Comparison of ENCODE assay signal across 24 cellular contexts in genomic region chr4:176949022-176949421, GRCh38.
DNase-seq lines count a peak whose midpoint lies in the region; ATAC-seq and TF ChIP-seq lines count a peak whose summit lies in the region.
"Had no signal": no experiment of that assay in that cellular context is flagged by ENCODE, and none has a peak within 500 bp of the region (broad histone marks: within the 10 kb centered on the region; RNA-seq: fewer than 3 reads in every experiment).

No MANE protein-coding gene starts in this region.

- peaks cover 4% of the 10 kb centered on the region for H3K4me1 Mint-ChIP-seq in glutamatergic neuron (ENCODE audit: low read depth, unreplicated experiment)
- H3K4me1 Mint-ChIP-seq: activated B cell treated with CpG ODN at 0.5 μM for 24 hours; activated CD4-positive, alpha-beta memory T cell treated with anti-CD3 and anti-CD28 coated beads, Interleukin-2, amount 10 ng/mL, durations not matched to agents 7 days and 5 days; memory B cell; naive B cell had no signal

- H2BK120ac ChIP-seq in IMR-90 (ENCODE audit: low read depth, low read length), result 0 out of 2 replicates have a peak overlapping the region, but pooled peaks have one; percentile 56
- H2BK120ac ChIP-seq in trophoblast cell (ENCODE audit: insufficient read depth, low read length, poor library complexity), result no peak overlapping the region

- TF ChIP-seq POLR2A in IMR-90 (IDR thresholded peaks at IDR 0.05; ENCODE audit: low read depth, low read length), result no peak

- H3K27me3 Mint-ChIP-seq in glutamatergic neuron (ENCODE audit: unreplicated experiment), result no peaks in the 10 kb centered on the region
- H3K27me3 Mint-ChIP-seq: activated B cell treated with CpG ODN at 0.5 μM for 24 hours; activated CD4-positive, alpha-beta memory T cell treated with anti-CD3 and anti-CD28 coated beads, Interleukin-2, amount 10 ng/mL, durations not matched to agents 7 days and 5 days; memory B cell; naive B cell; type B pancreatic cell had no signal

- H3K27ac ChIP-seq in IMR-90 (ENCODE audit: insufficient read depth, low read length) (no peak overlapping the region), lower lobe of right lung (no peak overlapping the region), trophoblast cell (ENCODE audit: low read depth, low read length) (no peak overlapping the region)
- H3K27ac ChIP-seq: cardiac muscle cell, KMS-11 had no signal

- TF ChIP-seq CTCF in IMR-90 (conservative IDR thresholded peaks at IDR 0.05; ENCODE audit: low read depth, low read length), result no peak
- TF ChIP-seq CTCF in cardiac fibroblast (IDR thresholded peaks at IDR 0.05; ENCODE audit: low read depth, low read length), result no peak
- TF ChIP-seq CTCF in lower lobe of right lung (IDR thresholded peaks at IDR 0.05), result no peak
- no peak for TF ChIP-seq CTCF in glutamatergic neuron (IDR thresholded peaks at IDR 0.05; ENCODE audit: partially characterized antibody, unreplicated experiment)

- dilution Hi-C loops in IMR-90 (cut with HindIII; ENCODE audit: low sequenced_read_pairs, unreplicated experiment), result no loop called here

- no peak overlapping the region for H2BK12ac ChIP-seq in trophoblast cell (ENCODE audit: low read length)

- no peak overlapping the region for H4K91ac ChIP-seq in IMR-90 (ENCODE audit: insufficient read depth, low read depth, low read length)
- no peak overlapping the region for H4K91ac ChIP-seq in trophoblast cell (ENCODE audit: low read depth, low read length)

- H3K18ac ChIP-seq in IMR-90 (ENCODE audit: low read depth, low read length), result no peak overlapping the region; the same call in 1 of the 2 replicates
- H3K18ac ChIP-seq in trophoblast cell (ENCODE audit: low read length), result no peak overlapping the region

- H3K36me3 Mint-ChIP-seq in glutamatergic neuron (ENCODE audit: unreplicated experiment), result peaks cover 2% of the 10 kb centered on the region
- H3K36me3 Mint-ChIP-seq: memory B cell, naive B cell, type B pancreatic cell had no signal

- no peak overlapping the region; the same call in 1 of the 2 replicates for H3K4ac ChIP-seq in IMR-90 (ENCODE audit: low read depth, low read length)
- no peak overlapping the region for H3K4ac ChIP-seq in trophoblast cell (ENCODE audit: low read depth, low read length)

- no peak for TF ChIP-seq RAD21 in IMR-90 (IDR thresholded peaks at IDR 0.05; ENCODE audit: low read length)

- no peak overlapping the region for H2BK15ac ChIP-seq in IMR-90 (ENCODE audit: low read depth, low read length)

- H2AFZ ChIP-seq in IMR-90 (replicated peaks; ENCODE audit: low read length, poor library complexity), result peak overlapping the region; percentile 79
- H2AFZ ChIP-seq in trophoblast cell (ENCODE audit: insufficient read depth, low read length, poor library complexity), result no peak overlapping the region

- peak overlapping the region; percentile 23; the same call in 1 of the 2 replicates for H2BK20ac ChIP-seq in IMR-90 (ENCODE audit: low read depth, low read length)

- no peaks in the 10 kb centered on the region for H3K27me3 ChIP-seq in IMR-90 (ENCODE audit: control insufficient read depth, insufficient read depth, low read length)
- H3K27me3 ChIP-seq in lower lobe of right lung (ENCODE audit: low read depth), result no peaks in the 10 kb centered on the region
- no peaks in the 10 kb centered on the region for H3K27me3 ChIP-seq in trophoblast cell (ENCODE audit: insufficient read depth, low read length)
- H3K27me3 ChIP-seq: cardiac muscle cell had no signal

- POLR2A ChIA-PET in IMR-90 (lab: Charles Lee; ENCODE audit: unreplicated experiment), result interaction anchor here (0.6 kb wide), 1 partner anchor 211 kb away, joined by 3 read pairs; no protein-coding TSS in a partner anchor

- no TSS peak for BruUV-seq in IMR-90 (replicated peaks; lab: Mats Ljungman, UMichigan)

- H3K9me1 ChIP-seq in IMR-90 (ENCODE audit: insufficient read depth, low read length), result peaks cover 2% of the 10 kb centered on the region; the same call in 1 of the 2 replicates

- H3K9me3 ChIP-seq in IMR-90 (ENCODE audit: control insufficient read depth, insufficient read depth, low read length), result no peaks in the 10 kb centered on the region
- H3K9me3 ChIP-seq in lower lobe of right lung, result no peaks in the 10 kb centered on the region
- H3K9me3 ChIP-seq in trophoblast cell (ENCODE audit: insufficient read depth, low read depth, low read length), result no peaks in the 10 kb centered on the region

- DNase-seq in AG08396 (ENCODE audit: low spot score) (peak; percentile 64), IMR-90 (peak; percentile 94), cardiac fibroblast (ENCODE audit: low read depth in 2 of 2) (peak; percentile 81 to 93), lower lobe of right lung (no peak), glutamatergic neuron (no peak), NK-92 (lab: John Stamatoyannopoulos, UW; ENCODE audit: unreplicated experiment) (no peak), trophoblast cell (no peak)
- DNase-seq in stimulated activated CD8-positive, alpha-beta memory T cell treated with anti-CD3 and anti-CD28 coated beads, Interleukin-4, amount 100 ng/mL, for 48 hours, result no peak
- DNase-seq: activated B cell treated with CpG ODN at 0.5 μM for 24 hours; activated CD4-positive, alpha-beta memory T cell treated with anti-CD3 and anti-CD28 coated beads, Interleukin-2, amount 10 ng/mL, durations not matched to agents 7 days and 5 days; activated effector memory CD4-positive, alpha-beta T cell treated with anti-CD3 and anti-CD28 coated beads, Interleukin-2, amount 50 U/mL, for 16 hours; activated T-cell treated with anti-CD3 and anti-CD28 coated beads for 4 hours; dermis blood vessel endothelial cell; GDM1; naive B cell; NCI-H1092; NCI-H187 treated with DMSO at 0.1 percent for 48 hours; NCI-H748 treated with DMSO at 0.1 percent for 48 hours; stimulated activated CD4-positive, alpha-beta T cell treated with anti-CD3 and anti-CD28 coated beads, Interleukin-12 subunit alpha, Interleukin-12 subunit beta, amount 100 ng/mL, for 4 hours; SW 1271 had no signal

- H3K27ac Mint-ChIP-seq in glutamatergic neuron (ENCODE audit: unreplicated experiment), result no peak overlapping the region
- H3K27ac Mint-ChIP-seq: activated B cell treated with CpG ODN at 0.5 μM for 24 hours; activated CD4-positive, alpha-beta memory T cell treated with anti-CD3 and anti-CD28 coated beads, Interleukin-2, amount 10 ng/mL, durations not matched to agents 7 days and 5 days; memory B cell; naive B cell; type B pancreatic cell had no signal

- no peaks in the 10 kb centered on the region for H4K20me1 ChIP-seq in IMR-90 (ENCODE audit: insufficient read depth, low read length)

- no peaks in the 10 kb centered on the region for H3K79me1 ChIP-seq in IMR-90 (ENCODE audit: low read depth in 1 of 2, low read length in 2 of 2)
- H3K79me1 ChIP-seq in trophoblast cell (ENCODE audit: low read length), result no peaks in the 10 kb centered on the region

- intact Hi-C loops in IMR-90 (cut with micrococcal nuclease), result loop anchor here (5.0 kb wide), 1 partner anchor 38 kb away; no protein-coding TSS in a partner anchor
- intact Hi-C loops in lower lobe of right lung (cut with DNase I), result no loop called here

- no CpG with 5 or more reads among the region's 5 CpGs for WGBS in IMR-90 (ENCODE audit: extremely low coverage in 2 of 2, insufficient read length in 1 of 2), 2 experiments
- no CpG with 5 or more reads among the region's 5 CpGs for WGBS in trophoblast cell (ENCODE audit: extremely low coverage, insufficient coverage, insufficient read length)

- ATAC-seq in IMR-90 (ENCODE audit: low read depth), result peak; percentile 73
- peak; percentile 50 to 58 for ATAC-seq in lower lobe of right lung

- no peak overlapping the region for H3K56ac ChIP-seq in IMR-90 (ENCODE audit: extremely low read depth, insufficient read depth, low read length)

- H2BK5ac ChIP-seq in IMR-90 (ENCODE audit: low read depth, low read length, poor library complexity, severe bottlenecking) (peak overlapping the region; percentile 25), trophoblast cell (ENCODE audit: low read depth, low read length, poor library complexity) (no peak overlapping the region)

- H3K4me1 ChIP-seq in IMR-90 (ENCODE audit: control insufficient read depth, insufficient read depth, low read length), result peaks cover 2% of the 10 kb centered on the region; the same call in 1 of the 2 replicates
- no peaks in the 10 kb centered on the region for H3K4me1 ChIP-seq in lower lobe of right lung
- H3K4me1 ChIP-seq in trophoblast cell (ENCODE audit: control insufficient read depth in 1 of 2, insufficient read depth in 2 of 2, low read length in 2 of 2), result no peaks in the 10 kb centered on the region

- in situ Hi-C loops in IMR-90 (cut with MboI; ENCODE audit: low sequenced_read_pairs), result no loop called here

- H3K23ac ChIP-seq in IMR-90 (ENCODE audit: low read depth, low read length) (0 out of 2 replicates have a peak overlapping the region, but pooled peaks have one; percentile 2), trophoblast cell (ENCODE audit: low read length) (no peak overlapping the region)

- H3K4me2 ChIP-seq in IMR-90 (ENCODE audit: low read depth, low read length) (peak overlapping the region; percentile 16), trophoblast cell (ENCODE audit: low read length) (no peak overlapping the region)
- H3K4me2 ChIP-seq: KMS-11 had no signal

- H4K8ac ChIP-seq in IMR-90 (ENCODE audit: low read depth in 2 of 2, low read length in 2 of 2) (peak overlapping the region in 1 of 2 experiments; percentile 16; a peak in 1 of 4 replicates), trophoblast cell (ENCODE audit: low read depth, low read length) (no peak overlapping the region)

- CTCF ChIA-PET in IMR-90 (lab: Yijun Ruan, JAX), result no interaction called here

- H3K9me3 Mint-ChIP-seq in glutamatergic neuron (ENCODE audit: unreplicated experiment), result peaks cover 1% of the 10 kb centered on the region
- H3K9me3 Mint-ChIP-seq: memory B cell, type B pancreatic cell had no signal

- H3K9ac ChIP-seq in IMR-90 (ENCODE audit: low read depth, low read length) (no peak overlapping the region), trophoblast cell (ENCODE audit: low read length) (no peak overlapping the region)
- H3K9ac ChIP-seq: KMS-11 had no signal

- H3K14ac ChIP-seq in IMR-90 (replicated peaks; ENCODE audit: low read depth, low read length) (no peak overlapping the region), trophoblast cell (ENCODE audit: low read length) (no peak overlapping the region)

- H3K36me3 ChIP-seq in IMR-90 (ENCODE audit: control insufficient read depth, insufficient read depth, low read length) (no peaks in the 10 kb centered on the region), lower lobe of right lung (no peaks in the 10 kb centered on the region), trophoblast cell (ENCODE audit: control insufficient read depth in 1 of 2, insufficient read depth in 2 of 2, low read length in 2 of 2) (no peaks in the 10 kb centered on the region)
- H3K36me3 ChIP-seq: cardiac muscle cell had no signal

- H4K5ac ChIP-seq in IMR-90 (ENCODE audit: low read depth, low read length), result peak overlapping the region; percentile 3; the same call in 1 of the 2 replicates

- H3K4me3 ChIP-seq in IMR-90 (ENCODE audit: insufficient read depth, low read depth, low read length) (no peak overlapping the region), cardiac fibroblast (replicated peaks in 1 of 2; ENCODE audit: low read depth in 2 of 2, low read length in 2 of 2) (no peak overlapping the region), lower lobe of right lung (no peak overlapping the region), trophoblast cell (ENCODE audit: low read depth, low read length) (no peak overlapping the region)
- H3K4me3 ChIP-seq: cardiac muscle cell had no signal

- H2AK9ac ChIP-seq in IMR-90 (replicated peaks; ENCODE audit: low read depth, low read length, poor library complexity), result no peak overlapping the region

- H2AK5ac ChIP-seq in IMR-90 (ENCODE audit: low read depth, low read length), result no peak overlapping the region; the same call in 1 of the 2 replicates
- no peak overlapping the region for H2AK5ac ChIP-seq in trophoblast cell (ENCODE audit: low read length)

- no peak overlapping the region for H3K4me3 Mint-ChIP-seq in glutamatergic neuron (ENCODE audit: unreplicated experiment)
- H3K4me3 Mint-ChIP-seq: activated B cell treated with CpG ODN at 0.5 μM for 24 hours; activated CD4-positive, alpha-beta memory T cell treated with anti-CD3 and anti-CD28 coated beads, Interleukin-2, amount 10 ng/mL, durations not matched to agents 7 days and 5 days; memory B cell; naive B cell; type B pancreatic cell had no signal

- H4K12ac ChIP-seq in trophoblast cell (ENCODE audit: low read depth, low read length), result no peak overlapping the region

- no peaks in the 10 kb centered on the region for H3K79me2 ChIP-seq in trophoblast cell (ENCODE audit: control insufficient read depth, insufficient read depth, low read length, poor library complexity)

Comparison
In these comparisons a context has a peak if more than half of its experiments do, and no peak if none do; other contexts are left out.
1. DNase-seq: peak in AG08396 (single experiment), IMR-90 (single experiment) and cardiac fibroblast (2 of 2); none in lower lobe of right lung (single experiment), glutamatergic neuron (single experiment), NK-92 (single experiment), trophoblast cell (0 of 2) and stimulated activated CD8-positive, alpha-beta memory T cell treated with anti-CD3 and anti-CD28 coated beads, Interleukin-4, amount 100 ng/mL, for 48 hours (single experiment).